Comparison of ENCODE assay signal across 17 cellular contexts in the genomic region with DNA sequence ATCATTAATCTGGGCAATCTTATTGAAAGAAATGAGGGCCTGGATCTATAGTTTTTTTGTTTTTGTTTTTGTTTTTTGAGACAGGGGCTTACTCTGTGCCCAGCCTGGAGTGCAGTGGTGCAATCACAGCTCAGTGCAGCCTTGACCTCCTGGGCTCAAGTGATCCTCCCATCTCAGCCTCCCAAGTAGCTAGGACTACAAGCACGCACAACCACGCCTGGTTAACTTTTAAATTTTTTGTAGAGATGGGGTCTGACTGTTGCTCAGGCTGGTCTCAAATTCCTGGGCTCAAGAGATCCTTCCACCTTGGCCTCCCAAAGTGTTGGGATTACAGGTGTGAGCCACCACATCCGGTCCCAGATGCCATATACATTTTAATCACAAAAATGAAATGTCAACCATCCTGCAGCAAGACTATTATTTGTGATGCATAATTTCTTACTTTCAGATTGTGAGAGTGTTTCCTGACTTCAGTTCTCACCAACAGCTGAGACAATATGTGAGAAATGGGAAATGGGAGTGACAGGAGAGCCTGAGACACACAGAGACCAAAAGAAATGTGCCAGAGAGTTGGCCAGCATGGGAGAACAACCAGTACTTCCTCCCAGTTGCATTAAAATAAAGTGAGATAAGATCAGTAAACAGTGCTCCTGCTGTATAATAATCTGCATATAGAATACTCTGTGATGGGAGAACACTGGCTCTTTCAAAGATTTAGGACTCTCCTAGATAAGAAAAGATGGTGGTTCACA.
DNase-seq lines count a peak whose midpoint lies in the region; ATAC-seq and TF ChIP-seq lines count a peak whose summit lies in the region.
"Had no signal": no experiment of that assay in that cellular context is flagged by ENCODE, and none has a peak within 500 bp of the region (broad histone marks: within the 10 kb centered on the region; RNA-seq: fewer than 3 reads in every experiment).

No MANE protein-coding gene starts in this region.

- intact Hi-C loops in OCI-LY7 (cut with micrococcal nuclease; ENCODE audit: unreplicated experiment), result no loop called here

- no TSS peak for BruUV-seq in OCI-LY7 (replicated peaks; lab: Mats Ljungman, UMichigan)

- no peak for TF ChIP-seq CTCF in 22Rv1 (IDR thresholded peaks at IDR 0.05)
- no peak for TF ChIP-seq CTCF in OCI-LY7 (conservative IDR thresholded peaks at IDR 0.05; ENCODE audit: low read length)
- TF ChIP-seq CTCF in gastroesophageal sphincter (IDR thresholded peaks at IDR 0.05), result no peak
- TF ChIP-seq CTCF in neural progenitor cell (IDR thresholded peaks at IDR 0.05), result no peak

- no peak for TF ChIP-seq EP300 in gastroesophageal sphincter (IDR thresholded peaks at IDR 0.05)

- H3K27me3 ChIP-seq in gastroesophageal sphincter (no peaks in the 10 kb centered on the region), neural progenitor cell (no peaks in the 10 kb centered on the region)

- DNase-seq in OCI-LY7 (ENCODE audit: low spot score) (no peak), neural progenitor cell (ENCODE audit: low spot score) (no peak), UCSD-AML1 (lab: John Stamatoyannopoulos, UW; ENCODE audit: unreplicated experiment) (no peak), SK-N-DZ (ENCODE audit: low spot score) (no peak)
- DNase-seq: activated CD4-positive, alpha-beta T cell treated with anti-CD3 and anti-CD28 coated beads for 48 hours; aorta; GM23248; NCI-H1048; NCI-H345; stimulated activated CD4-positive, alpha-beta T cell treated with anti-CD3 and anti-CD28 coated beads, Interleukin-4, amount 100 ng/mL, for 1 hour; stimulated activated naive CD4-positive, alpha-beta T cell had no signal

- H4K20me1 ChIP-seq in OCI-LY7 (ENCODE audit: insufficient read depth, low read length) (no peaks in the 10 kb centered on the region), neural progenitor cell (ENCODE audit: low read depth) (no peaks in the 10 kb centered on the region)

- H3K36me3 ChIP-seq in OCI-LY7 (ENCODE audit: insufficient read depth, low read length), result no peaks in the 10 kb centered on the region
- H3K36me3 ChIP-seq in gastroesophageal sphincter, result no peaks in the 10 kb centered on the region
- no peaks in the 10 kb centered on the region for H3K36me3 ChIP-seq in neural progenitor cell

- no peak overlapping the region for H3K9ac ChIP-seq in neural progenitor cell
- H3K9ac ChIP-seq: GM23248 had no signal

- POLR2A ChIA-PET in OCI-LY7 (lab: Charles Lee), result interaction anchor here (0.8 to 3.0 kb wide), 12 partner anchors 10 to 70 kb away, joined by 3 to 11 read pairs (median 6); no protein-coding TSS in a partner anchor

- CTCF ChIA-PET in OCI-LY7 (lab: Charles Lee; ENCODE audit: unreplicated experiment), result no interaction called here

- H3K27ac Mint-ChIP-seq in neural progenitor cell, result no peak overlapping the region
- H3K27ac Mint-ChIP-seq: progenitor cell of endocrine pancreas had no signal

- no peaks in the 10 kb centered on the region for H3K9me2 ChIP-seq in OCI-LY7 (ENCODE audit: insufficient read depth, low read length)

- peaks cover 2% of the 10 kb centered on the region for H3K4me1 Mint-ChIP-seq in neural progenitor cell

- H3K36me3 Mint-ChIP-seq in neural progenitor cell, result no peaks in the 10 kb centered on the region

- peaks cover 7% of the 10 kb centered on the region for H3F3A ChIP-seq in neural progenitor cell (ENCODE audit: low read depth)

- WGBS in gastroesophageal sphincter (ENCODE audit: low coverage in 1 of 2), 2 donors, result 92 to 100% methylated on average over 2 to 3 of the region's 3 CpGs

- no peak overlapping the region for H3K4me3 Mint-ChIP-seq in neural progenitor cell
- H3K4me3 Mint-ChIP-seq: B cell had no signal

- peak overlapping the region; percentile 66 for H3K27ac ChIP-seq in 22Rv1
- H3K27ac ChIP-seq in OCI-LY7 (ENCODE audit: low read depth, low read length, poor library complexity, severe bottlenecking), result peak overlapping the region; percentile 48
- peak overlapping the region in 3 of 4 donors; percentile 68 to 80 (median 72) for H3K27ac ChIP-seq in gastroesophageal sphincter
- H3K27ac ChIP-seq in neural progenitor cell, result no peak overlapping the region
- H3K27ac ChIP-seq: GM23248 had no signal

- TF ChIP-seq POLR2A in gastroesophageal sphincter (IDR thresholded peaks at IDR 0.05), result no peak

- no peaks in the 10 kb centered on the region for H3K27me3 Mint-ChIP-seq in neural progenitor cell (ENCODE audit: insufficient read depth, low read depth)
- H3K27me3 Mint-ChIP-seq: B cell, progenitor cell of endocrine pancreas had no signal

- H3K4me1 ChIP-seq in OCI-LY7 (ENCODE audit: insufficient read depth, low read length, poor library complexity, severe bottlenecking), result peaks cover 69% of the 10 kb centered on the region
- H3K4me1 ChIP-seq in gastroesophageal sphincter, result peaks cover 4 to 21% (median 8%) of the 10 kb centered on the region in 3 donors
- peaks cover 10% of the 10 kb centered on the region for H3K4me1 ChIP-seq in neural progenitor cell

- H3K9me3 ChIP-seq in OCI-LY7 (ENCODE audit: low read length) (no peaks in the 10 kb centered on the region), gastroesophageal sphincter (no peaks in the 10 kb centered on the region), neural progenitor cell (ENCODE audit: low read depth) (no peaks in the 10 kb centered on the region)

- no peak overlapping the region for H3K4me3 ChIP-seq in OCI-LY7 (ENCODE audit: low read depth, low read length, poor library complexity, severe bottlenecking)
- no peak overlapping the region for H3K4me3 ChIP-seq in gastroesophageal sphincter
- no peak overlapping the region for H3K4me3 ChIP-seq in neural progenitor cell
- H3K4me3 ChIP-seq: GM23248 had no signal

- H3K4me2 ChIP-seq in OCI-LY7 (ENCODE audit: low read length) (peak overlapping the region; percentile 52), neural progenitor cell (no peak overlapping the region)

- peaks cover 8% of the 10 kb centered on the region; the same call in 1 of the 2 replicates for H3K79me2 ChIP-seq in OCI-LY7 (ENCODE audit: insufficient read depth, low read depth, low read length)
- H3K79me2 ChIP-seq in neural progenitor cell (ENCODE audit: low read depth), result no peaks in the 10 kb centered on the region

- ATAC-seq in GM18909 (IDR thresholded peaks at IDR 0.05; ENCODE audit: poor library complexity, unreplicated experiment) (peak; percentile 17), gastroesophageal sphincter (no peak), GM19463 (IDR thresholded peaks at IDR 0.05; ENCODE audit: unreplicated experiment) (no peak)

- H2AFZ ChIP-seq in OCI-LY7 (ENCODE audit: low read length), result peak overlapping the region; percentile 48
- no peak overlapping the region for H2AFZ ChIP-seq in neural progenitor cell (replicated peaks)
- H2AFZ ChIP-seq: GM23248 had no signal

- H3K9me3 Mint-ChIP-seq in neural progenitor cell, result no peaks in the 10 kb centered on the region
